9 cellular contexts compared by ENCODE assay signal in genomic region chr16:27225536-27226360, GRCh38. TPM values are rescaled to one million over a fixed set of nuclear protein-coding genes. Genes with fewer than 3 reads are reported as not detected.
DNase-seq lines count a peak whose midpoint lies in the region; ATAC-seq and TF ChIP-seq lines count a peak whose summit lies in the region.
"Had no signal": no experiment of that assay in that cellular context is flagged by ENCODE, and none has a peak within 500 bp of the region (broad histone marks: within the 10 kb centered on the region; RNA-seq: fewer than 3 reads in every experiment).

No MANE protein-coding gene starts in this region.

- H3K4me3 Mint-ChIP-seq in WTC11: no peak overlapping the region

- no peaks in the 10 kb centered on the region for H3K36me3 Mint-ChIP-seq in WTC11

- no peaks in the 10 kb centered on the region for H3K9me3 ChIP-seq in mucosa of rectum (ENCODE audit: control insufficient read depth in 2 of 2, low read length in 2 of 2)

- H3K4me1 ChIP-seq in mucosa of rectum (ENCODE audit: control insufficient read depth in 2 of 2, insufficient read depth in 2 of 2, low read length in 2 of 2): peaks cover 41 to 42% of the 10 kb centered on the region in 2 donors

- no peaks in the 10 kb centered on the region for H3K4me1 Mint-ChIP-seq in WTC11

- peak overlapping the region; percentile 36 to 47 for H3K9ac ChIP-seq in mucosa of rectum (ENCODE audit: low read depth in 1 of 2, low read length in 2 of 2)

- TF ChIP-seq CTCF in LNCaP clone FGC (IDR thresholded peaks at IDR 0.05; ENCODE audit: control insufficient read depth, extremely low read depth, insufficient read depth) (peak; percentile 19; the same call in 1 of the 2 replicates), WTC11 (IDR thresholded peaks at IDR 0.05) (no peak)

- H3K27me3 Mint-ChIP-seq in WTC11 (ENCODE audit: low read depth): no peaks in the 10 kb centered on the region

- peaks cover 0 to 20% of the 10 kb centered on the region in 2 donors for H3K36me3 ChIP-seq in mucosa of rectum (ENCODE audit: control insufficient read depth in 2 of 2, insufficient read depth in 2 of 2, low read length in 2 of 2)

- CTCF ChIA-PET in WTC11 (lab: Charles Lee): interaction anchor here (0.6 to 3.6 kb wide), 6 partner anchors 10 to 147 kb away, joined by 3 to 28 read pairs (median 16); no protein-coding TSS in a partner anchor

- H3K4me3 ChIP-seq in LNCaP clone FGC (ENCODE audit: low read depth, low read length) (no peak overlapping the region), mucosa of rectum (ENCODE audit: low read length in 2 of 2) (peak overlapping the region; percentile 44 to 65)
- H3K4me3 ChIP-seq: dorsolateral prefrontal cortex had no signal

- DNase-seq in COLO668 (lab: John Stamatoyannopoulos, UW; ENCODE audit: unreplicated experiment): peak; percentile 10
- DNase-seq in LNCaP clone FGC (ENCODE audit: low read depth): no peak
- no peak for DNase-seq in WTC11 (ENCODE audit: low spot score)
- DNase-seq in DMS 273 treated with DMSO at 0.1 percent for 48 hours (lab: John Stamatoyannopoulos, UW): no peak
- DNase-seq in substantia nigra (lab: John Stamatoyannopoulos, UW): no peak
- DNase-seq: mesendoderm had no signal

- H3K9me3 Mint-ChIP-seq in WTC11: no peaks in the 10 kb centered on the region

- H3K27ac Mint-ChIP-seq in WTC11: peak overlapping the region; percentile 25; the same call in 1 of the 2 replicates

- H3K27me3 ChIP-seq in mucosa of rectum (ENCODE audit: control insufficient read depth in 2 of 2, insufficient read depth in 2 of 2, low read length in 2 of 2): no peaks in the 10 kb centered on the region
- H3K27me3 ChIP-seq: dorsolateral prefrontal cortex had no signal

- ATAC-seq in WTC11 (no peak), HG02885 (IDR thresholded peaks at IDR 0.05; ENCODE audit: poor library complexity, unreplicated experiment) (no peak)

- POLR2A ChIA-PET in WTC11 (lab: Charles Lee): no interaction called here

- H3K27ac ChIP-seq in mucosa of rectum (ENCODE audit: low read depth in 2 of 2, low read length in 2 of 2) (peak overlapping the region; percentile 71 to 75), substantia nigra (ENCODE audit: low read depth, low read length, poor library complexity, severe bottlenecking) (no peak overlapping the region)
- H3K27ac ChIP-seq: dorsolateral prefrontal cortex had no signal

TF ChIP-seq in WTC11, 78 proteins besides CTCF, POLR2A, EP300 and RAD21 (continues in another document):
- TF ChIP-seq, protein P1, sequence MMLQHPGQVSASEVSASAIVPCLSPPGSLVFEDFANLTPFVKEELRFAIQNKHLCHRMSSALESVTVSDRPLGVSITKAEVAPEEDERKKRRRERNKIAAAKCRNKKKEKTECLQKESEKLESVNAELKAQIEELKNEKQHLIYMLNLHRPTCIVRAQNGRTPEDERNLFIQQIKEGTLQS (CRISPR knock-in tag; conservative IDR thresholded peaks at IDR 0.05): no peak
- TF ChIP-seq ZNF671 (CRISPR knock-in tag; IDR thresholded peaks at IDR 0.05) (no peak), CDX4 (CRISPR knock-in tag; IDR thresholded peaks at IDR 0.05; ENCODE audit: borderline replicate concordance) (no peak), ESRRA (CRISPR knock-in tag; IDR thresholded peaks at IDR 0.05; ENCODE audit: borderline replicate concordance) (no peak), IRF2 (CRISPR knock-in tag; IDR thresholded peaks at IDR 0.05; ENCODE audit: borderline replicate concordance, low read depth) (no peak), AFF4 (CRISPR knock-in tag; IDR thresholded peaks at IDR 0.05; ENCODE audit: borderline replicate concordance) (no peak), ATF1 (CRISPR knock-in tag; IDR thresholded peaks at IDR 0.05) (no peak), ZNF396 (CRISPR knock-in tag; IDR thresholded peaks at IDR 0.05; ENCODE audit: borderline replicate concordance) (no peak), ERG (CRISPR knock-in tag; IDR thresholded peaks at IDR 0.05) (no peak), PRDM15 (CRISPR knock-in tag; IDR thresholded peaks at IDR 0.05) (no peak), MXD4 (CRISPR knock-in tag; IDR thresholded peaks at IDR 0.05; ENCODE audit: borderline replicate concordance) (no peak)
- TF ChIP-seq, protein P2, sequence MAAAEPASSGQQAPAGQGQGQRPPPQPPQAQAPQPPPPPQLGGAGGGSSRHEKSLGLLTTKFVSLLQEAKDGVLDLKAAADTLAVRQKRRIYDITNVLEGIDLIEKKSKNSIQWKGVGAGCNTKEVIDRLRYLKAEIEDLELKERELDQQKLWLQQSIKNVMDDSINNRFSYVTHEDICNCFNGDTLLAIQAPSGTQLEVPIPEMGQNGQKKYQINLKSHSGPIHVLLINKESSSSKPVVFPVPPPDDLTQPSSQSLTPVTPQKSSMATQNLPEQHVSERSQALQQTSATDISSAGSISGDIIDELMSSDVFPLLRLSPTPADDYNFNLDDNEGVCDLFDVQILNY (CRISPR knock-in tag; IDR thresholded peaks at IDR 0.05): no peak

RNA-seq across cellular contexts. Expression of gene KDM8, which starts 22.4 kb away (rescaled TPM):
- 10.9 to 16.5 TPM (median 11.7 TPM) in 3 replicates for total RNA-seq in WTC11 (2021)

RNA-seq across cellular contexts. Expression of gene NSMCE1, which starts 42.8 kb away (rescaled TPM):
- 29.4 to 44.8 TPM (median 43.8 TPM) in 3 replicates for total RNA-seq in WTC11 (2021)
